In the genomic region with DNA sequence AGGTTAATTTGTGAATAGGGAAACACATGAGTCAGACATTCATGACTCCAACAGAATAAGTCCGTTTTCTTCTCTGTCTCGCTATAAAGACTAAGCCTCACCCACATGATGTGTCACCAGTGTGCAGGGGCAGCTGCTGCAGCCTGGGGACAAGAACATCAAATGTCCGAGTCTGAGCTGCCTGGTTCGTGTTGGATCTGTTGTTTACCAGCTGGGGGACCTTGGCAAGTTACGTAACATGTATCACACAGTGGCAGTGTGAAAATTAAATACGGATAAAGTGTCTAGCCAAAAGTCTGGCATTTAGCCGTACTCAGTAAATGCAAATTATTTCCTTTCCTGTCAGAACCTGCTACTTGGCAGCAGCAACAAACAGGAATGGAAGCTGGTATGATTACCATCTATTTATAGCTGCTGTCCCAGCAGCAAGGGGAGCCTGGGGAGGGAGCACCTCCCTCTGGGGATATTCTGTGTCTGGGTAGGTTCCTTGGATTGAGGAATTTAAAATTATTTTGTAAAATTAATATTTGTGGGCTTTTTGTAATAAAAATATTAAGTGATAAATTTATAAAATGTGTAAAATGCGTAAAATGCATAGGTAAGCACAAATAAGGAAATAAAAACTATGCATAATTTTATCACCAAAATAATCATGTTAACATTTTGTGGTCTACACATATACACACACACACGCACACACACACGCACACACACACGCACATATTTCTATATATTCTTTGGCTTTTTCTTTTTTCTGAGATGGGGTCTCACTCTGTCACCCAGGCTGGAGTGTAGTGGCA, we compare ENCODE assay signal across 9 cellular contexts. TPM values are rescaled to one million over a fixed set of nuclear protein-coding genes. Genes with fewer than 3 reads are reported as not detected.
DNase-seq lines count a peak whose midpoint lies in the region; ATAC-seq and TF ChIP-seq lines count a peak whose summit lies in the region.
"Had no signal": no experiment of that assay in that cellular context is flagged by ENCODE, and none has a peak within 500 bp of the region (broad histone marks: within the 10 kb centered on the region; RNA-seq: fewer than 3 reads in every experiment).

No MANE protein-coding gene starts in this region.

- H3K9me3 ChIP-seq in testis (no peaks in the 10 kb centered on the region), left lung (no peaks in the 10 kb centered on the region)

- H3K36me3 Mint-ChIP-seq in glutamatergic neuron (ENCODE audit: unreplicated experiment): no peaks in the 10 kb centered on the region

- DNase-seq in HCEC 1CT: peak; percentile 3
- peak; percentile 38 for DNase-seq in SW480 (ENCODE audit: low spot score)
- DNase-seq in glutamatergic neuron: no peak
- DNase-seq in retinal pigment epithelial cell (ENCODE audit: low read depth): peak; percentile 67
- no peak for DNase-seq in testis
- DNase-seq in left lung: no peak
- DNase-seq in epidermal melanocyte (ENCODE audit: insufficient read length, low spot score): no peak
- DNase-seq: NCI-H510A treated with DMSO at 0.1 percent for 48 hours had no signal

- H3K9me3 Mint-ChIP-seq in glutamatergic neuron (ENCODE audit: unreplicated experiment): no peaks in the 10 kb centered on the region

- H3K4me1 Mint-ChIP-seq in glutamatergic neuron (ENCODE audit: low read depth, unreplicated experiment): peaks cover 6% of the 10 kb centered on the region

- H3K4me3 Mint-ChIP-seq in glutamatergic neuron (ENCODE audit: unreplicated experiment): peak overlapping the region; percentile 38

- no peaks in the 10 kb centered on the region for H3K4me1 ChIP-seq in testis
- peaks cover 0 to 5% of the 10 kb centered on the region in 2 donors for H3K4me1 ChIP-seq in left lung

- no peak for TF ChIP-seq CTCF in glutamatergic neuron (IDR thresholded peaks at IDR 0.05; ENCODE audit: partially characterized antibody, unreplicated experiment)
- no peak for TF ChIP-seq CTCF in retinal pigment epithelial cell (conservative IDR thresholded peaks at IDR 0.05; ENCODE audit: low read depth, low read length)
- TF ChIP-seq CTCF in testis (IDR thresholded peaks at IDR 0.05): no peak
- no peak for TF ChIP-seq CTCF in left lung (IDR thresholded peaks at IDR 0.05)

- H3K4me3 ChIP-seq in retinal pigment epithelial cell (ENCODE audit: low read length): peak overlapping the region; percentile 21
- no peak overlapping the region for H3K4me3 ChIP-seq in testis
- no peak overlapping the region for H3K4me3 ChIP-seq in left lung

- TF ChIP-seq POLR2A in GM18505 (IDR thresholded peaks at IDR 0.05; ENCODE audit: borderline replicate concordance, extremely low read depth, insufficient read depth, insufficient read length) (no peak), testis (IDR thresholded peaks at IDR 0.05) (no peak)

- ATAC-seq in GM18505 (IDR thresholded peaks at IDR 0.05; ENCODE audit: unreplicated experiment): no peak
- no peak for ATAC-seq in left lung

- no peak overlapping the region for H3K27ac ChIP-seq in testis
- H3K27ac ChIP-seq in left lung: no peak overlapping the region

- no peaks in the 10 kb centered on the region for H3K27me3 Mint-ChIP-seq in glutamatergic neuron (ENCODE audit: unreplicated experiment)

- no peaks in the 10 kb centered on the region for H3K27me3 ChIP-seq in testis
- H3K27me3 ChIP-seq in left lung: peaks cover 3 to 10% of the 10 kb centered on the region in 2 donors

- H3K36me3 ChIP-seq in testis (ENCODE audit: low read depth, missing control alignments): no peaks in the 10 kb centered on the region
- no peaks in the 10 kb centered on the region for H3K36me3 ChIP-seq in left lung

- intact Hi-C loops in testis (cut with DNase I; ENCODE audit: low total_unique reads): no loop called here
- intact Hi-C loops in left lung (cut with DNase I): no loop called here

- 51 to 75% methylated on average over 11 of the region's 11 CpGs for WGBS in testis, 2 donors

- peak overlapping the region; percentile 43 for H3K27ac Mint-ChIP-seq in glutamatergic neuron (ENCODE audit: unreplicated experiment)

RNA-seq across cellular contexts. Expression of gene CLDN25, which starts 1.3 kb away (rescaled TPM):
- total RNA-seq in glutamatergic neuron (ENCODE audit: unreplicated experiment) (not detected), testis (not detected), left lung (not detected)
- polyA plus RNA-seq in testis (ENCODE audit: insufficient read depth, low read depth, low replicate concordance): not detected

RNA-seq across cellular contexts. Expression of gene ZW10, which starts 4.8 kb away (rescaled TPM):
- total RNA-seq in glutamatergic neuron (ENCODE audit: unreplicated experiment) (10.5 TPM), testis (10 to 100 TPM; 19.0 to 29.6 TPM), left lung (10 to 100 TPM; 10.3 to 14.1 TPM)
- 30.5 TPM for polyA plus RNA-seq in testis (ENCODE audit: insufficient read depth, low read depth, low replicate concordance)

Comparison
In these comparisons a context has a peak if more than half of its experiments do, and no peak if none do; other contexts are left out.
1. DNase-seq: peak in HCEC 1CT (single experiment), SW480 (single experiment) and retinal pigment epithelial cell (single experiment); none in glutamatergic neuron (single experiment), testis (single experiment), left lung (0 of 2) and epidermal melanocyte (single experiment).